In the genomic region with DNA sequence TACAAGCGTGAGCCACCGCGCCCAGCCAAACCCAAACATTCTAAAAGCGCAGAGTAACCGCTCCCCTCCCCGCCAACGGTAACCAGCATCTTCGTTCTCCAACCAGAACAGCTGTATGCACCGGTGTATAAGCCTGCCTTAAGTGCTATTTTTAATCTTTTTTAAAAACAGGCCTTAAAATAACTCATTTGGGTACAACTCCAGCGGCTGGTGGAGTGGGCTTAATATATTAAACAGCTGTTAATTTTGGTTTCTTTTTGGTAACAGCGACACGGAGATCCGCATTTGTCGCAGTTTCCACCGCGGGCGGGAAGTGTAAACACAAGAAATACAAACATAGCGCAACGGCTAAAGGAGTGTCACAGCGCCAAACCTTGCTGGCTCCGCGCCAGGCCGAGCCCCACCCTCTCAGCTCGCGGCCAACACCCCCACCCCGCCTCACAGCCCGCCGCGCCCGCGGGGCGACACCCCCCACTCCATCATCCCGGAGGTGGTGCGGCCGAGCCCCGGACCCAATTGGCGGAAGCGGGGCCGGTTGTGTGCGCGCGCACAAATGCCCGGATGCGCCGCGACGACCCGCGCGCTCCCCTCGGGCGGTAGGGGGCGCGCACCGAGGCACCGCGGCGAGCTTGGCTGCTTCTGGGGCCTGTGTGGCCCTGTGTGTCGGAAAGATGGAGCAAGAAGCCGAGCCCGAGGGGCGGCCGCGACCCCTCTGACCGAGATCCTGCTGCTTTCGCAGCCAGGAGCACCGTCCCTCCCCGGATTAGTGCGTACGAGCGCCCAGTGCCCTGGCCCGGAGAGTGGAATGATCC, we compare ENCODE assay signal across 1 cellular context.
TF ChIP-seq lines count a peak whose summit lies in the region.

TSS of gene MDM2 (plus strand) at position 602 of the 812 bp plus-strand sequence. CDS start 301 bp downstream, outside the sequence.

TF ChIP-seq in WTC11, 78 proteins besides CTCF, POLR2A, EP300 and RAD21 (continued from another document):
- TF ChIP-seq ZNF232 (CRISPR knock-in tag; IDR thresholded peaks at IDR 0.05), result no peak; the same call in 1 of the 2 replicates
